ENCODE assay signal across 9 cellular contexts in genomic region chr22:27866136-27867091, GRCh38. TPM values are rescaled to one million over a fixed set of nuclear protein-coding genes. Genes with fewer than 3 reads are reported as not detected.
DNase-seq lines count a peak whose midpoint lies in the region; FAIRE-seq and TF ChIP-seq lines count a peak whose summit lies in the region.
"Had no signal": no experiment of that assay in that cellular context is flagged by ENCODE, and none has a peak within 500 bp of the region (broad histone marks: within the 10 kb centered on the region; RNA-seq: fewer than 3 reads in every experiment).

No MANE protein-coding gene starts in this region.

- H3K4me3 ChIP-seq in MG63 (no peak overlapping the region), dorsolateral prefrontal cortex (no peak overlapping the region)

- DNase-seq in MG63 (peak; percentile 43), dorsolateral prefrontal cortex (no peak), myocyte (ENCODE audit: low read depth) (peak; percentile 63), NCI-H2227 treated with DMSO at 0.1 percent for 48 hours (lab: John Stamatoyannopoulos, UW) (no peak), SKM-1 (lab: John Stamatoyannopoulos, UW; ENCODE audit: unreplicated experiment) (no peak), DMS79 (lab: John Stamatoyannopoulos, UW) (no peak), cerebellum (ENCODE audit: low spot score) (no peak)
- DNase-seq: cortex of kidney had no signal

- no peaks in the 10 kb centered on the region for H3K27me3 ChIP-seq in MG63
- H3K27me3 ChIP-seq in dorsolateral prefrontal cortex = no peaks in the 10 kb centered on the region

- no peak for TF ChIP-seq CTCF in dorsolateral prefrontal cortex (IDR thresholded peaks at IDR 0.05 in 54 of 56, conservative IDR thresholded peaks at IDR 0.05 in 2 of 56; ENCODE audit: low read depth in 1 of 56, partially characterized antibody in 56 of 56)

- H3K9me3 ChIP-seq in MG63 = no peaks in the 10 kb centered on the region

- intact Hi-C loops in dorsolateral prefrontal cortex (cut with DNase I) = no loop called here

- peaks cover 71% of the 10 kb centered on the region for H3K36me3 ChIP-seq in MG63

- FAIRE-seq in A204.1 (lab: Jason Lieb, UNC) = peak; percentile 88

- H3K27ac ChIP-seq in dorsolateral prefrontal cortex = peak overlapping the region in 49 of 59 donors; percentile 1 to 76 (median 42)

RNA-seq across cellular contexts. Expression of gene PITPNB, which starts 52.6 kb away (rescaled TPM):
- total RNA-seq in MG63 (2014; rRNA removed; shearing (Covaris generic); ENCODE audit: low replicate concordance) = 17.5 and 27.7 TPM in 2 replicates
- 100 to 1,000 TPM in 14 of 120 experiments, 10 to 100 TPM in 106; 55.3 to 116 (median 83.1) TPM for total RNA-seq in dorsolateral prefrontal cortex
- total RNA-seq in myocyte = 20.5 and 21.0 TPM in 2 replicates
- 32.3 TPM for polyA plus RNA-seq in myocyte (2012)
- total RNA-seq in cerebellum = 45.4 TPM

Comparison
In these comparisons a context has a peak if more than half of its experiments do, and no peak if none do; other contexts are left out.
1. DNase-seq: peak in MG63 (single experiment) and myocyte (single experiment); none in dorsolateral prefrontal cortex (0 of 10), NCI-H2227 treated with DMSO at 0.1 percent for 48 hours (single experiment), SKM-1 (single experiment), DMS79 (single experiment) and cerebellum (single experiment).